17 cellular contexts compared by ENCODE assay signal in the genomic region with DNA sequence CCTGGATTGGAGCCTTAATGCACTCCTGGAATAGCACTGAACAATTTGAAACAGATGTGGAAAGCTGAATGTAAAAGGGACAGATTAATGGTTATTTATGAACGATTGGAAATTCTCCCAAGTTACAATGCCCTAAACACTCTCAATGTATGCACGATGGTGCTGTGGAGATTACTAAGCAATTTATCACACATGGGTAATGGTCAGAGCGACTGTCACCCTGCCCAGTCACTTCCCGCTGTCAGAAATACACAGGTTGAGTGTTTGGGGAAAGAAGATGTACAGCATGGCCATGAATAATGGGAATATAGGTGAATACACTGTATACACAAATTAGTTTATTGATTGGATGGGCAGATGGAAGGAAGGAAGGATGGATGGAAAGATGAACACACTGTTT.
"Had no signal": no experiment of that assay in that cellular context is flagged by ENCODE, and none has a peak within 500 bp of the region (broad histone marks: within the 10 kb centered on the region; RNA-seq: fewer than 3 reads in every experiment).

No MANE protein-coding gene starts in this region.

- H3K9me3 Mint-ChIP-seq: activated T-helper 2 cell treated with anti-CD3 and anti-CD28 coated beads, Interferon-gamma antibody, Interleukin-2, Interleukin-4, amounts not matched to agents 10 μg/mL and 5 μg/mL and 100 μg/mL, durations not matched to agents 14 hours and 24 hours and 36 hours; brain; endodermal cell had no signal

- H3K27me3 Mint-ChIP-seq: activated CD4-positive, alpha-beta T cell treated with anti-CD3 and anti-CD28 coated beads, Interleukin-2, amount 10 ng/mL, durations not matched to agents 24 days and 14 days; brain had no signal

- H3K27ac ChIP-seq: dorsolateral prefrontal cortex, epithelial cell of prostate, psoas muscle, testis, upper lobe of left lung had no signal

- H3K27me3 ChIP-seq: dorsolateral prefrontal cortex, testis, upper lobe of left lung had no signal

- H3K36me3 Mint-ChIP-seq: brain had no signal

- DNase-seq: activated CD4-positive, alpha-beta T cell treated with anti-CD3 and anti-CD28 coated beads, Interleukin-2, amount 10 ng/mL, durations not matched to agents 24 days and 14 days; activated naive CD4-positive, alpha-beta T cell treated with Interleukin-2 at 50 U/mL for 16 hours; anterior cingulate cortex; central memory CD4-positive, alpha-beta T cell; dorsolateral prefrontal cortex; endodermal cell; glutamatergic neuron; psoas muscle; right cardiac atrium; stimulated activated CD4-positive, alpha-beta T cell treated with anti-CD3 and anti-CD28 coated beads, Interleukin-2, amount 100 ng/mL, for 24 hours; T1000; testis; upper lobe of left lung had no signal

- H3K4me3 Mint-ChIP-seq: activated CD4-positive, alpha-beta T cell treated with anti-CD3 and anti-CD28 coated beads, Interleukin-2, amount 10 ng/mL, durations not matched to agents 24 days and 14 days; brain; endodermal cell had no signal

- H3K27ac Mint-ChIP-seq: activated CD4-positive, alpha-beta T cell treated with anti-CD3 and anti-CD28 coated beads, Interleukin-2, amount 10 ng/mL, durations not matched to agents 24 days and 14 days; activated T-helper 2 cell treated with anti-CD3 and anti-CD28 coated beads, Interferon-gamma antibody, Interleukin-2, Interleukin-4, amounts not matched to agents 10 μg/mL and 5 μg/mL and 100 μg/mL, durations not matched to agents 14 hours and 24 hours and 36 hours; endodermal cell had no signal

- H3K4me1 ChIP-seq: psoas muscle, testis, upper lobe of left lung had no signal

- ATAC-seq: left lobe of liver, psoas muscle, right cardiac atrium had no signal
